ENCODE assay signal across 19 cellular contexts in the genomic region with DNA sequence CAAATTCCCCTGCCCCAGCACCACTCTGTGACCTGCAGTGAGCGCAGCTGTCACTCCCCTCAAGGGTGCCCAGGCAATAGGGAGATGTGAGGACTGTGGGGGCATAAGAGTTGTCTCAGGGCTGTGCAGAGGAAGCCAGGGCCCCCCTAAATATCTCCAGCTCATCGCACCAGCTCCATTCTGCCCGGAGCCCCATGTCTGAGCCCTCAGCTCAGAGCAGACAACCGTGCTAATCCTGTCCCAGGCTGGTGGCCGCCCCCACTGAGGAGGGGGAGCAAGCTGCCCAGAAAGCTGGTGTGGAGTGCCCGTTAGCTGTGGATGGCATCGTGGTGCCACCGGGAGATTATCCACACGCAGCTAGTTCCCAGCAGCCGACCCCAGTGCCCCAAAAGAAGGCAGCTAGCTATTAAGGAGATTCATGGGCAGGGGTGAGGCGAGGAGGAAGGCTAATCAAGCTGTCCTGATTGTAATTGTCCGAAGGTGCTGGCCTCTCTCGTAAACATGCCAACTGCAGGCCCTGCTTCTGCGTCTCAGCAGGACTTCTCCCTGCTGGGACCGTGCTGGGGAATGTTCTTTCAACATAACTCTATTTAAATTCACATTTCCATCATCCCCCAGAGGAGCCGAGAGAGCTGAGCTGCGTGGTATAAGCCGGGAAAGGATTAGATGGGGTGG. TPM values are rescaled to one million over a fixed set of nuclear protein-coding genes. Genes with fewer than 3 reads are reported as not detected.
A peak's percentile ranks its signal among the peaks of the same experiment; 100 is the strongest.
DNase-seq lines count a peak whose midpoint lies in the region; TF ChIP-seq lines count a peak whose summit lies in the region.
"Had no signal": no experiment of that assay in that cellular context is flagged by ENCODE, and none has a peak within 500 bp of the region (broad histone marks: within the 10 kb centered on the region; RNA-seq: fewer than 3 reads in every experiment).

No MANE protein-coding gene starts in this region.

- H3K4me1 Mint-ChIP-seq in neural progenitor cell, result peaks cover 11% of the 10 kb centered on the region
- no peaks in the 10 kb centered on the region for H3K4me1 Mint-ChIP-seq in activated naive CD8-positive, alpha-beta T cell treated with anti-CD3 and anti-CD28 coated beads for 36 hours
- H3K4me1 Mint-ChIP-seq: B cell, IgD-negative memory B cell had no signal

- peaks cover 12% of the 10 kb centered on the region for H3K4me1 ChIP-seq in neural progenitor cell
- H3K4me1 ChIP-seq: HAP-1 had no signal

- H3K4me3 ChIP-seq in WERI-Rb-1 (ENCODE audit: low read depth, low read length) (peak overlapping the region; percentile 26), choroid plexus epithelial cell (ENCODE audit: low read depth, low read length) (no peak overlapping the region), neural progenitor cell (no peak overlapping the region)
- H3K4me3 ChIP-seq: BLaER1 treated with 17β-estradiol and CSF1 and Interleukin-3, amounts not matched to agents 10 nM and 100 nM; GM23248; HAP-1 had no signal

- no peak overlapping the region for H3K4me3 Mint-ChIP-seq in neural progenitor cell
- H3K4me3 Mint-ChIP-seq in activated naive CD8-positive, alpha-beta T cell treated with anti-CD3 and anti-CD28 coated beads for 36 hours, result no peak overlapping the region
- H3K4me3 Mint-ChIP-seq: B cell; CD8-positive, alpha-beta T cell; IgD-negative memory B cell had no signal

- peak overlapping the region; percentile 31 for H3K4me2 ChIP-seq in neural progenitor cell
- H3K4me2 ChIP-seq: BLaER1 treated with 17β-estradiol and CSF1 and Interleukin-3, amounts not matched to agents 10 nM and 100 nM had no signal

- no peak overlapping the region for H2AFZ ChIP-seq in neural progenitor cell (replicated peaks)
- H2AFZ ChIP-seq: GM23248 had no signal

- peaks cover 13% of the 10 kb centered on the region for H3F3A ChIP-seq in neural progenitor cell (ENCODE audit: low read depth)

- no peaks in the 10 kb centered on the region for H3K36me3 ChIP-seq in WERI-Rb-1
- no peaks in the 10 kb centered on the region for H3K36me3 ChIP-seq in neural progenitor cell
- H3K36me3 ChIP-seq: BLaER1 treated with 17β-estradiol and CSF1 and Interleukin-3, amounts not matched to agents 10 nM and 100 nM; HAP-1 had no signal

- H3K9me3 Mint-ChIP-seq in neural progenitor cell, result peaks cover 15% of the 10 kb centered on the region
- peaks cover 3% of the 10 kb centered on the region for H3K9me3 Mint-ChIP-seq in activated naive CD8-positive, alpha-beta T cell treated with anti-CD3 and anti-CD28 coated beads for 36 hours

- peaks cover 19% of the 10 kb centered on the region for H3K27me3 Mint-ChIP-seq in neural progenitor cell (ENCODE audit: insufficient read depth, low read depth)
- H3K27me3 Mint-ChIP-seq in activated naive CD8-positive, alpha-beta T cell treated with anti-CD3 and anti-CD28 coated beads for 36 hours, result no peaks in the 10 kb centered on the region

- H3K36me3 Mint-ChIP-seq in neural progenitor cell, result peaks cover 2% of the 10 kb centered on the region
- peaks cover 3% of the 10 kb centered on the region for H3K36me3 Mint-ChIP-seq in activated naive CD8-positive, alpha-beta T cell treated with anti-CD3 and anti-CD28 coated beads for 36 hours
- H3K36me3 Mint-ChIP-seq: CD8-positive, alpha-beta T cell; IgD-negative memory B cell had no signal

- H3K9me3 ChIP-seq in WERI-Rb-1 (ENCODE audit: severe bottlenecking), result peaks cover 12% of the 10 kb centered on the region
- no peaks in the 10 kb centered on the region for H3K9me3 ChIP-seq in neural progenitor cell (ENCODE audit: low read depth)
- H3K9me3 ChIP-seq: HAP-1 had no signal

- H3K79me2 ChIP-seq in neural progenitor cell (ENCODE audit: low read depth), result no peaks in the 10 kb centered on the region

- TF ChIP-seq CTCF in WERI-Rb-1 (IDR thresholded peaks at IDR 0.05; ENCODE audit: low read depth, low read length) (no peak), choroid plexus epithelial cell (conservative IDR thresholded peaks at IDR 0.05; ENCODE audit: low read depth, low read length) (no peak), neural progenitor cell (IDR thresholded peaks at IDR 0.05) (no peak)

- peak; percentile 45 for DNase-seq in WERI-Rb-1
- peak; percentile 40 for DNase-seq in choroid plexus epithelial cell (ENCODE audit: low read depth)
- no peak for DNase-seq in neural progenitor cell (ENCODE audit: low spot score)
- DNase-seq in retina, result peak; percentile 68
- no peak for DNase-seq in NCI-H1417 (lab: John Stamatoyannopoulos, UW)
- no peak for DNase-seq in HPDE6-E6E7 (ENCODE audit: extremely low spot score)
- no peak for DNase-seq in activated naive CD8-positive, alpha-beta T cell treated with anti-CD3 and anti-CD28 coated beads for 36 hours
- DNase-seq: Calu3; CD8-positive, alpha-beta T cell; DMS79 treated with DMSO at 0.1 percent for 48 hours; GF-D8; GM23248 had no signal

- H3K27ac Mint-ChIP-seq in neural progenitor cell, result peak overlapping the region; percentile 79
- no peak overlapping the region for H3K27ac Mint-ChIP-seq in activated naive CD8-positive, alpha-beta T cell treated with anti-CD3 and anti-CD28 coated beads for 36 hours
- H3K27ac Mint-ChIP-seq: B cell; CD8-positive, alpha-beta T cell had no signal

- H4K20me1 ChIP-seq in neural progenitor cell (ENCODE audit: low read depth), result no peaks in the 10 kb centered on the region
- H4K20me1 ChIP-seq: BLaER1 treated with 17β-estradiol and CSF1 and Interleukin-3, amounts not matched to agents 10 nM and 100 nM had no signal

- H3K27ac ChIP-seq in WERI-Rb-1 (no peak overlapping the region), neural progenitor cell (no peak overlapping the region)
- H3K27ac ChIP-seq: BLaER1 treated with 17β-estradiol and CSF1 and Interleukin-3, amounts not matched to agents 10 nM and 100 nM; GM23248 had no signal

- peaks cover 5% of the 10 kb centered on the region for H3K27me3 ChIP-seq in WERI-Rb-1 (ENCODE audit: insufficient read depth, low read depth, severe bottlenecking)
- no peaks in the 10 kb centered on the region for H3K27me3 ChIP-seq in neural progenitor cell
- H3K27me3 ChIP-seq: BLaER1 treated with 17β-estradiol and CSF1 and Interleukin-3, amounts not matched to agents 10 nM and 100 nM had no signal

- H3K9ac ChIP-seq in neural progenitor cell, result no peak overlapping the region
- H3K9ac ChIP-seq: BLaER1 treated with 17β-estradiol and CSF1 and Interleukin-3, amounts not matched to agents 10 nM and 100 nM; GM23248 had no signal

RNA-seq across cellular contexts. Expression of a gene that starts 17.0 kb away (rescaled TPM):
- total RNA-seq in neural progenitor cell (ENCODE audit: low replicate concordance), result 1.8 and 7.2 TPM in 2 replicates
- not detected for total RNA-seq in activated naive CD8-positive, alpha-beta T cell treated with anti-CD3 and anti-CD28 coated beads for 36 hours
- total RNA-seq: B cell; CD8-positive, alpha-beta T cell had no signal

RNA-seq across cellular contexts. Expression of a gene that starts 52.9 kb away (rescaled TPM):
- 0.03 TPM in 1 of 2 replicates, not detected in the other for total RNA-seq in neural progenitor cell (ENCODE audit: low replicate concordance)
- total RNA-seq in activated naive CD8-positive, alpha-beta T cell treated with anti-CD3 and anti-CD28 coated beads for 36 hours, result under 1 TPM; 0.56 to 0.91 TPM
- total RNA-seq: Calu3, GM23248 had no signal

RNA-seq across cellular contexts. Expression of a gene that starts 59.5 kb away (rescaled TPM):
- not detected in 2 replicates for total RNA-seq in neural progenitor cell (ENCODE audit: low replicate concordance)
- total RNA-seq in activated naive CD8-positive, alpha-beta T cell treated with anti-CD3 and anti-CD28 coated beads for 36 hours, result not detected
- total RNA-seq: A172; B cell; Calu3; CD8-positive, alpha-beta T cell; GM23248; H4; HepG2 had no signal

Comparison
In these comparisons a context has a peak if more than half of its experiments do, and no peak if none do; other contexts are left out.
1. DNase-seq: peak in WERI-Rb-1 (single experiment), choroid plexus epithelial cell (single experiment) and retina (single experiment); none in neural progenitor cell (single experiment), NCI-H1417 (0 of 3), HPDE6-E6E7 (single experiment) and activated naive CD8-positive, alpha-beta T cell treated with anti-CD3 and anti-CD28 coated beads for 36 hours (single experiment).